ENCODE assay signal across 1 cellular context in the genomic region with DNA sequence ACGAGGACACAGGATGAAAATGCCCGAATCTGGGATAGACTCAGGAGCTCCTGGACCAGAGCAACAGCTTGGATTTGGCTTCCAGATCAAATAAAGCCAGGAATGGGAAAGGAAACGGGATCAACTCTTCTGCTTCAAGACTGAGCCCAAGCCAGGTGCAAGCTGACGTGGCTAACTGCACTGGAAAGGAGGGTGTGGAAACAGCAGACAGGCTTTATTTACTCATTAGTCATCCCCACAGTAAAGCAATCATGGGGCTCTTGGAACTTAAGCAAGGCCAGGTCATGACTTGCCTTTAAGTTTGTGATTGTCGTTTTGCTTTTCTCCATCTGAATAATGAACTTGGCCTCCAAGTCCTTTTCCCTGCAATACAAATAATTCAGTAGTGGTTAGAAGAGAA.
TF ChIP-seq lines count a peak whose summit lies in the region.

No MANE protein-coding gene starts in this region.

TF ChIP-seq in HepG2, 621 proteins besides CTCF, POLR2A, EP300 and RAD21 (continued from another document and continues in another):
- TF ChIP-seq RAD51 (IDR thresholded peaks at IDR 0.05; ENCODE audit: borderline replicate concordance), result no peak
- TF ChIP-seq CHD2 (IDR thresholded peaks at IDR 0.05; ENCODE audit: low read depth, low read length), result no peak
- no peak for TF ChIP-seq MXD4 (CRISPR knock-in tag; IDR thresholded peaks at IDR 0.05)
- TF ChIP-seq SMARCE1 (IDR thresholded peaks at IDR 0.05; ENCODE audit: borderline replicate concordance), result no peak
- no peak for TF ChIP-seq PRMT3 (CRISPR knock-in tag; IDR thresholded peaks at IDR 0.05; ENCODE audit: borderline replicate concordance, low read depth)
- TF ChIP-seq TCF7L2 (IDR thresholded peaks at IDR 0.05; ENCODE audit: low read depth, low read length), result no peak
- TF ChIP-seq, protein P1, sequence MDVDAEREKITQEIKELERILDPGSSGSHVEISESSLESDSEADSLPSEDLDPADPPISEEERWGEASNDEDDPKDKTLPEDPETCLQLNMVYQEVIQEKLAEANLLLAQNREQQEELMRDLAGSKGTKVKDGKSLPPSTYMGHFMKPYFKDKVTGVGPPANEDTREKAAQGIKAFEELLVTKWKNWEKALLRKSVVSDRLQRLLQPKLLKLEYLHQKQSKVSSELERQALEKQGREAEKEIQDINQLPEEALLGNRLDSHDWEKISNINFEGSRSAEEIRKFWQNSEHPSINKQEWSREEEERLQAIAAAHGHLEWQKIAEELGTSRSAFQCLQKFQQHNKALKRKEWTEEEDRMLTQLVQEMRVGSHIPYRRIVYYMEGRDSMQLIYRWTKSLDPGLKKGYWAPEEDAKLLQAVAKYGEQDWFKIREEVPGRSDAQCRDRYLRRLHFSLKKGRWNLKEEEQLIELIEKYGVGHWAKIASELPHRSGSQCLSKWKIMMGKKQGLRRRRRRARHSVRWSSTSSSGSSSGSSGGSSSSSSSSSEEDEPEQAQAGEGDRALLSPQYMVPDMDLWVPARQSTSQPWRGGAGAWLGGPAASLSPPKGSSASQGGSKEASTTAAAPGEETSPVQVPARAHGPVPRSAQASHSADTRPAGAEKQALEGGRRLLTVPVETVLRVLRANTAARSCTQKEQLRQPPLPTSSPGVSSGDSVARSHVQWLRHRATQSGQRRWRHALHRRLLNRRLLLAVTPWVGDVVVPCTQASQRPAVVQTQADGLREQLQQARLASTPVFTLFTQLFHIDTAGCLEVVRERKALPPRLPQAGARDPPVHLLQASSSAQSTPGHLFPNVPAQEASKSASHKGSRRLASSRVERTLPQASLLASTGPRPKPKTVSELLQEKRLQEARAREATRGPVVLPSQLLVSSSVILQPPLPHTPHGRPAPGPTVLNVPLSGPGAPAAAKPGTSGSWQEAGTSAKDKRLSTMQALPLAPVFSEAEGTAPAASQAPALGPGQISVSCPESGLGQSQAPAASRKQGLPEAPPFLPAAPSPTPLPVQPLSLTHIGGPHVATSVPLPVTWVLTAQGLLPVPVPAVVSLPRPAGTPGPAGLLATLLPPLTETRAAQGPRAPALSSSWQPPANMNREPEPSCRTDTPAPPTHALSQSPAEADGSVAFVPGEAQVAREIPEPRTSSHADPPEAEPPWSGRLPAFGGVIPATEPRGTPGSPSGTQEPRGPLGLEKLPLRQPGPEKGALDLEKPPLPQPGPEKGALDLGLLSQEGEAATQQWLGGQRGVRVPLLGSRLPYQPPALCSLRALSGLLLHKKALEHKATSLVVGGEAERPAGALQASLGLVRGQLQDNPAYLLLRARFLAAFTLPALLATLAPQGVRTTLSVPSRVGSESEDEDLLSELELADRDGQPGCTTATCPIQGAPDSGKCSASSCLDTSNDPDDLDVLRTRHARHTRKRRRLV (CRISPR knock-in tag; IDR thresholded peaks at IDR 0.05), result no peak
- 0 out of 2 replicates have a peak, but pooled peaks have one; percentile 27 for TF ChIP-seq MEIS1 (CRISPR knock-in tag; IDR thresholded peaks at IDR 0.05; ENCODE audit: borderline replicate concordance)
- TF ChIP-seq IRF2 (CRISPR knock-in tag; IDR thresholded peaks at IDR 0.05), result peak; percentile 61; the same call in 1 of the 2 replicates
- TF ChIP-seq, protein P2, sequence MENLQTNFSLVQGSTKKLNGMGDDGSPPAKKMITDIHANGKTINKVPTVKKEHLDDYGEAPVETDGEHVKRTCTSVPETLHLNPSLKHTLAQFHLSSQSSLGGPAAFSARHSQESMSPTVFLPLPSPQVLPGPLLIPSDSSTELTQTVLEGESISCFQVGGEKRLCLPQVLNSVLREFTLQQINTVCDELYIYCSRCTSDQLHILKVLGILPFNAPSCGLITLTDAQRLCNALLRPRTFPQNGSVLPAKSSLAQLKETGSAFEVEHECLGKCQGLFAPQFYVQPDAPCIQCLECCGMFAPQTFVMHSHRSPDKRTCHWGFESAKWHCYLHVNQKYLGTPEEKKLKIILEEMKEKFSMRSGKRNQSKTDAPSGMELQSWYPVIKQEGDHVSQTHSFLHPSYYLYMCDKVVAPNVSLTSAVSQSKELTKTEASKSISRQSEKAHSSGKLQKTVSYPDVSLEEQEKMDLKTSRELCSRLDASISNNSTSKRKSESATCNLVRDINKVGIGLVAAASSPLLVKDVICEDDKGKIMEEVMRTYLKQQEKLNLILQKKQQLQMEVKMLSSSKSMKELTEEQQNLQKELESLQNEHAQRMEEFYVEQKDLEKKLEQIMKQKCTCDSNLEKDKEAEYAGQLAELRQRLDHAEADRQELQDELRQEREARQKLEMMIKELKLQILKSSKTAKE (CRISPR knock-in tag; IDR thresholded peaks at IDR 0.05; ENCODE audit: borderline replicate concordance), result no peak
- no peak for TF ChIP-seq REPIN1 (CRISPR knock-in tag; IDR thresholded peaks at IDR 0.05; ENCODE audit: borderline replicate concordance, low read depth)
- TF ChIP-seq, protein P3, sequence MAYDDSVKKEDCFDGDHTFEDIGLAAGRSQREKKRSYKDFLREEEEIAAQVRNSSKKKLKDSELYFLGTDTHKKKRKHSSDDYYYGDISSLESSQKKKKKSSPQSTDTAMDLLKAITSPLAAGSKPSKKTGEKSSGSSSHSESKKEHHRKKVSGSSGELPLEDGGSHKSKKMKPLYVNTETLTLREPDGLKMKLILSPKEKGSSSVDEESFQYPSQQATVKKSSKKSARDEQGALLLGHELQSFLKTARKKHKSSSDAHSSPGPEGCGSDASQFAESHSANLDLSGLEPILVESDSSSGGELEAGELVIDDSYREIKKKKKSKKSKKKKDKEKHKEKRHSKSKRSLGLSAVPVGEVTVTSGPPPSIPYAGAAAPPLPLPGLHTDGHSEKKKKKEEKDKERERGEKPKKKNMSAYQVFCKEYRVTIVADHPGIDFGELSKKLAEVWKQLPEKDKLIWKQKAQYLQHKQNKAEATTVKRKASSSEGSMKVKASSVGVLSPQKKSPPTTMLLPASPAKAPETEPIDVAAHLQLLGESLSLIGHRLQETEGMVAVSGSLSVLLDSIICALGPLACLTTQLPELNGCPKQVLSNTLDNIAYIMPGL (CRISPR knock-in tag; IDR thresholded peaks at IDR 0.05; ENCODE audit: borderline replicate concordance in 1 of 2, low read depth in 1 of 2), result no peak
- TF ChIP-seq, protein P4, sequence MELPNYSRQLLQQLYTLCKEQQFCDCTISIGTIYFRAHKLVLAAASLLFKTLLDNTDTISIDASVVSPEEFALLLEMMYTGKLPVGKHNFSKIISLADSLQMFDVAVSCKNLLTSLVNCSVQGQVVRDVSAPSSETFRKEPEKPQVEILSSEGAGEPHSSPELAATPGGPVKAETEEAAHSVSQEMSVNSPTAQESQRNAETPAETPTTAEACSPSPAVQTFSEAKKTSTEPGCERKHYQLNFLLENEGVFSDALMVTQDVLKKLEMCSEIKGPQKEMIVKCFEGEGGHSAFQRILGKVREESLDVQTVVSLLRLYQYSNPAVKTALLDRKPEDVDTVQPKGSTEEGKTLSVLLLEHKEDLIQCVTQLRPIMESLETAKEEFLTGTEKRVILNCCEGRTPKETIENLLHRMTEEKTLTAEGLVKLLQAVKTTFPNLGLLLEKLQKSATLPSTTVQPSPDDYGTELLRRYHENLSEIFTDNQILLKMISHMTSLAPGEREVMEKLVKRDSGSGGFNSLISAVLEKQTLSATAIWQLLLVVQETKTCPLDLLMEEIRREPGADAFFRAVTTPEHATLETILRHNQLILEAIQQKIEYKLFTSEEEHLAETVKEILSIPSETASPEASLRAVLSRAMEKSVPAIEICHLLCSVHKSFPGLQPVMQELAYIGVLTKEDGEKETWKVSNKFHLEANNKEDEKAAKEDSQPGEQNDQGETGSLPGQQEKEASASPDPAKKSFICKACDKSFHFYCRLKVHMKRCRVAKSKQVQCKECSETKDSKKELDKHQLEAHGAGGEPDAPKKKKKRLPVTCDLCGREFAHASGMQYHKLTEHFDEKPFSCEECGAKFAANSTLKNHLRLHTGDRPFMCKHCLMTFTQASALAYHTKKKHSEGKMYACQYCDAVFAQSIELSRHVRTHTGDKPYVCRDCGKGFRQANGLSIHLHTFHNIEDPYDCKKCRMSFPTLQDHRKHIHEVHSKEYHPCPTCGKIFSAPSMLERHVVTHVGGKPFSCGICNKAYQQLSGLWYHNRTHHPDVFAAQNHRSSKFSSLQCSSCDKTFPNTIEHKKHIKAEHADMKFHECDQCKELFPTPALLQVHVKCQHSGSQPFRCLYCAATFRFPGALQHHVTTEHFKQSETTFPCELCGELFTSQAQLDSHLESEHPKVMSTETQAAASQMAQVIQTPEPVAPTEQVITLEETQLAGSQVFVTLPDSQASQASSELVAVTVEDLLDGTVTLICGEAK (IDR thresholded peaks at IDR 0.05), result no peak
- TF ChIP-seq, protein P4 (CRISPR knock-in tag; IDR thresholded peaks at IDR 0.05), result no peak
- TF ChIP-seq, protein P5, sequence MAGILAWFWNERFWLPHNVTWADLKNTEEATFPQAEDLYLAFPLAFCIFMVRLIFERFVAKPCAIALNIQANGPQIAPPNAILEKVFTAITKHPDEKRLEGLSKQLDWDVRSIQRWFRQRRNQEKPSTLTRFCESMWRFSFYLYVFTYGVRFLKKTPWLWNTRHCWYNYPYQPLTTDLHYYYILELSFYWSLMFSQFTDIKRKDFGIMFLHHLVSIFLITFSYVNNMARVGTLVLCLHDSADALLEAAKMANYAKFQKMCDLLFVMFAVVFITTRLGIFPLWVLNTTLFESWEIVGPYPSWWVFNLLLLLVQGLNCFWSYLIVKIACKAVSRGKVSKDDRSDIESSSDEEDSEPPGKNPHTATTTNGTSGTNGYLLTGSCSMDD (CRISPR knock-in tag; IDR thresholded peaks at IDR 0.05), result no peak
- no peak for TF ChIP-seq HNRNPUL1 (IDR thresholded peaks at IDR 0.05; ENCODE audit: low read depth, low read length)
- TF ChIP-seq ZMYM4 (CRISPR knock-in tag; IDR thresholded peaks at IDR 0.05), result no peak
- TF ChIP-seq, protein P6, sequence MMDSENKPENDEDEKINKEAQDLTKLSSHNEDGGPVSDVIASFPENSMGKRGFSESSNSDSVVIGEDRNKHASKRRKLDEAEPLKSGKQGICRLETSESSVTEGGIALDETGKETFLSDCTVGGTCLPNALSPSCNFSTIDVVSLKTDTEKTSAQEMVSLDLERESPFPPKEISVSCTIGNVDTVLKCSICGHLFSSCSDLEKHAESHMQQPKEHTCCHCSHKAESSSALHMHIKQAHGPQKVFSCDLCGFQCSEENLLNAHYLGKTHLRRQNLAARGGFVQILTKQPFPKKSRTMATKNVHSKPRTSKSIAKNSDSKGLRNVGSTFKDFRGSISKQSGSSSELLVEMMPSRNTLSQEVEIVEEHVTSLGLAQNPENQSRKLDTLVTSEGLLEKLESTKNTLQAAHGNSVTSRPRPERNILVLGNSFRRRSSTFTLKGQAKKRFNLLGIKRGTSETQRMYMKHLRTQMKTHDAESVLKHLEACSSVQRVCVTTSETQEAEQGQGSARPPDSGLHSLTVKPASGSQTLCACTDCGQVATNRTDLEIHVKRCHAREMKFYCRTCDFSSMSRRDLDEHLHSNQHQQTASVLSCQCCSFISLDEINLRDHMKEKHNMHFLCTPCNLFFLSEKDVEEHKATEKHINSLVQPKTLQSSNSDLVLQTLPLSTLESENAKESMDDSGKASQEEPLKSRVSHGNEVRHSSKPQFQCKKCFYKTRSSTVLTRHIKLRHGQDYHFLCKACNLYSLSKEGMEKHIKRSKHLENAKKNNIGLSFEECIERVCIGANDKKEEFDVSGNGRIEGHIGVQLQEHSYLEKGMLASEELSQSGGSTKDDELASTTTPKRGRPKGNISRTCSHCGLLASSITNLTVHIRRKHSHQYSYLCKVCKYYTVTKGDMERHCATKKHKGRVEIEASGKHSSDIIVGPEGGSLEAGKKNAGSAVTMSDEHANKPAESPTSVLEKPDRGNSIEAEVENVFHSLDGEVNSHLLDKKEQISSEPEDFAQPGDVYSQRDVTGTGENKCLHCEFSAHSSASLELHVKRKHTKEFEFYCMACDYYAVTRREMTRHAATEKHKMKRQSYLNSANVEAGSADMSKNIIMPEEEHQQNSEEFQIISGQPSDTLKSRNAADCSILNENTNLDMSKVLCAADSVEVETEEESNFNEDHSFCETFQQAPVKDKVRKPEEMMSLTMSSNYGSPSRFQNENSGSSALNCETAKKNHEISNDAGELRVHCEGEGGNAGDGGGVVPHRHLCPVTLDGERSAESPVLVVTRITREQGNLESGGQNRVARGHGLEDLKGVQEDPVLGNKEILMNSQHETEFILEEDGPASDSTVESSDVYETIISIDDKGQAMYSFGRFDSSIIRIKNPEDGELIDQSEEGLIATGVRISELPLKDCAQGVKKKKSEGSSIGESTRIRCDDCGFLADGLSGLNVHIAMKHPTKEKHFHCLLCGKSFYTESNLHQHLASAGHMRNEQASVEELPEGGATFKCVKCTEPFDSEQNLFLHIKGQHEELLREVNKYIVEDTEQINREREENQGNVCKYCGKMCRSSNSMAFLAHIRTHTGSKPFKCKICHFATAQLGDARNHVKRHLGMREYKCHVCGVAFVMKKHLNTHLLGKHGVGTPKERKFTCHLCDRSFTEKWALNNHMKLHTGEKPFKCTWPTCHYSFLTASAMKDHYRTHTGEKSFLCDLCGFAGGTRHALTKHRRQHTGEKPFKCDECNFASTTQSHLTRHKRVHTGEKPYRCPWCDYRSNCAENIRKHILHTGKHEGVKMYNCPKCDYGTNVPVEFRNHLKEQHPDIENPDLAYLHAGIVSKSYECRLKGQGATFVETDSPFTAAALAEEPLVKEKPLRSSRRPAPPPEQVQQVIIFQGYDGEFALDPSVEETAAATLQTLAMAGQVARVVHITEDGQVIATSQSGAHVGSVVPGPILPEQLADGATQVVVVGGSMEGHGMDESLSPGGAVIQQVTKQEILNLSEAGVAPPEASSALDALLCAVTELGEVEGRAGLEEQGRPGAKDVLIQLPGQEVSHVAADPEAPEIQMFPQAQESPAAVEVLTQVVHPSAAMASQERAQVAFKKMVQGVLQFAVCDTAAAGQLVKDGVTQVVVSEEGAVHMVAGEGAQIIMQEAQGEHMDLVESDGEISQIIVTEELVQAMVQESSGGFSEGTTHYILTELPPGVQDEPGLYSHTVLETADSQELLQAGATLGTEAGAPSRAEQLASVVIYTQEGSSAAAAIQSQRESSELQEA (CRISPR knock-in tag; IDR thresholded peaks at IDR 0.05; ENCODE audit: not compliant biosample characterization), result no peak
- no peak for TF ChIP-seq NR2C2 (CRISPR knock-in tag; IDR thresholded peaks at IDR 0.05; ENCODE audit: borderline replicate concordance)
